14 cellular contexts compared by ENCODE assay signal in the genomic region with DNA sequence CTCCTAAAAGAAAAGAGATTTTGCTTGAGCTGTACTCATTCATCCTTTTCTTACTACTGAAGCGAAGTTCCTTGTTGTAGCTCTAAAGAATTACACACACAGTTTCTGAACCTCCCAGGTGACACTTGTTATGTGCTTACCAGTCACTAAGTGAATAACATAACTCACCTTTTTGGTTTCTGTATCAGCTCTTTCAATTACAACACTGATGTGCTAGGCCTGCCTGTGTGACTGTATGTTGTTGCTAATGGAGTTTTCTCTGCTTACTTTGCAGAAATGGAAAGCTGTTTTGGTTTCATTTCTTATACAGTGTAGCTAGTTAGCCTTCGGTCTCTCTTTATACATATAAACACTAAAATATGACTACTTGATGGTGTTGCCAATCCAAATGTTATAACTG.
DNase-seq lines count a peak whose midpoint lies in the region; ATAC-seq and TF ChIP-seq lines count a peak whose summit lies in the region.
"Had no signal": no experiment of that assay in that cellular context is flagged by ENCODE, and none has a peak within 500 bp of the region (broad histone marks: within the 10 kb centered on the region; RNA-seq: fewer than 3 reads in every experiment).

No MANE protein-coding gene starts in this region.

- H3K9ac ChIP-seq in OCI-LY3 (ENCODE audit: low read length), result peak overlapping the region; percentile 36

- no peaks in the 10 kb centered on the region for H4K20me1 ChIP-seq in OCI-LY3 (ENCODE audit: insufficient read depth, low read length)

- H3K27me3 Mint-ChIP-seq in activated T-helper 1 cell treated with anti-CD3 and anti-CD28 coated beads, Interleukin-12 subunit alpha, Interleukin-12 subunit beta, Interleukin-2, Interleukin-4 antibody, amounts not matched to agents 30 ng/mL and 10 ng/mL and 1 ng/mL, durations not matched to agents 14 hours and 24 hours and 36 hours (ENCODE audit: insufficient read depth), result no peaks in the 10 kb centered on the region
- H3K27me3 Mint-ChIP-seq: effector memory CD8-positive, alpha-beta T cell had no signal

- no peak overlapping the region for H3K27ac Mint-ChIP-seq in activated T-helper 1 cell treated with anti-CD3 and anti-CD28 coated beads, Interleukin-12 subunit alpha, Interleukin-12 subunit beta, Interleukin-2, Interleukin-4 antibody, amounts not matched to agents 30 ng/mL and 10 ng/mL and 1 ng/mL, durations not matched to agents 14 hours and 24 hours and 36 hours
- H3K27ac Mint-ChIP-seq: activated CD8-positive, alpha-beta T cell treated with anti-CD3 and anti-CD28 coated beads, Interleukin-2, amount 10 ng/mL, durations not matched to agents 7 days and 5 days; effector memory CD8-positive, alpha-beta T cell; stimulated activated effector memory CD8-positive, alpha-beta T cell treated with anti-CD3 and anti-CD28 coated beads, Interleukin-12 subunit alpha, Interleukin-12 subunit beta, amount 100 ng/mL, for 72 hours had no signal

- H3K36me3 Mint-ChIP-seq in activated T-helper 1 cell treated with anti-CD3 and anti-CD28 coated beads, Interleukin-12 subunit alpha, Interleukin-12 subunit beta, Interleukin-2, Interleukin-4 antibody, amounts not matched to agents 30 ng/mL and 10 ng/mL and 1 ng/mL, durations not matched to agents 14 hours and 24 hours and 36 hours (ENCODE audit: low read depth), result no peaks in the 10 kb centered on the region
- H3K36me3 Mint-ChIP-seq: stimulated activated effector memory CD8-positive, alpha-beta T cell treated with anti-CD3 and anti-CD28 coated beads, Interleukin-12 subunit alpha, Interleukin-12 subunit beta, amount 100 ng/mL, for 72 hours had no signal

- no peak overlapping the region for H3K4me3 ChIP-seq in GM12864 (ENCODE audit: low read depth, low read length)
- peak overlapping the region; percentile 58 for H3K4me3 ChIP-seq in OCI-LY3 (ENCODE audit: low read length)
- H3K4me3 ChIP-seq: vagina had no signal

- no peaks in the 10 kb centered on the region for H3K36me3 ChIP-seq in OCI-LY3 (replicated peaks; ENCODE audit: low read depth, low read length)
- H3K36me3 ChIP-seq: vagina had no signal

- H3K4me3 Mint-ChIP-seq in activated T-helper 1 cell treated with anti-CD3 and anti-CD28 coated beads, Interleukin-12 subunit alpha, Interleukin-12 subunit beta, Interleukin-2, Interleukin-4 antibody, amounts not matched to agents 30 ng/mL and 10 ng/mL and 1 ng/mL, durations not matched to agents 14 hours and 24 hours and 36 hours, result no peak overlapping the region
- H3K4me3 Mint-ChIP-seq: activated CD8-positive, alpha-beta T cell treated with anti-CD3 and anti-CD28 coated beads, Interleukin-2, amount 10 ng/mL, durations not matched to agents 7 days and 5 days; effector memory CD8-positive, alpha-beta T cell; stimulated activated effector memory CD8-positive, alpha-beta T cell treated with anti-CD3 and anti-CD28 coated beads, Interleukin-12 subunit alpha, Interleukin-12 subunit beta, amount 100 ng/mL, for 72 hours had no signal

- peaks cover 12% of the 10 kb centered on the region for H3K4me1 ChIP-seq in OCI-LY3 (ENCODE audit: low read length)
- H3K4me1 ChIP-seq: vagina had no signal

- DNase-seq in GM12864 (ENCODE audit: low read depth), result peak; percentile 3
- DNase-seq in activated T-helper 1 cell treated with anti-CD3 and anti-CD28 coated beads, Interleukin-12 subunit alpha, Interleukin-12 subunit beta, Interleukin-2, Interleukin-4 antibody, amounts not matched to agents 30 ng/mL and 10 ng/mL and 1 ng/mL, durations not matched to agents 14 hours and 24 hours and 36 hours (ENCODE audit: low spot score), result no peak
- no peak for DNase-seq in A172 (ENCODE audit: low spot score)
- no peak for DNase-seq in superior temporal gyrus (ENCODE audit: extremely low spot score)
- DNase-seq: activated CD8-positive, alpha-beta T cell treated with anti-CD3 and anti-CD28 coated beads, Interleukin-2, amount 10 ng/mL, durations not matched to agents 7 days and 5 days; effector memory CD8-positive, alpha-beta T cell; NCI-H1436; stimulated activated CD4-positive, alpha-beta T cell treated with anti-CD3 and anti-CD28 coated beads, Interleukin-4, amount 100 ng/mL, for 1 hour had no signal

- TF ChIP-seq CTCF in GM12864 (IDR thresholded peaks at IDR 0.05; ENCODE audit: low read depth, low read length, missing control alignments) (no peak), OCI-LY3 (IDR thresholded peaks at IDR 0.05; ENCODE audit: low read depth, low read length) (no peak)

- no peaks in the 10 kb centered on the region for H3K27me3 ChIP-seq in OCI-LY3 (ENCODE audit: low read depth, low read length)
- H3K27me3 ChIP-seq: vagina had no signal

- intact Hi-C loops in activated T-helper 1 cell treated with anti-CD3 and anti-CD28 coated beads, Interleukin-12 subunit alpha, Interleukin-12 subunit beta, Interleukin-2, Interleukin-4 antibody, amounts not matched to agents 30 ng/mL and 10 ng/mL and 1 ng/mL, durations not matched to agents 14 hours and 24 hours and 36 hours (cut with micrococcal nuclease), result no loop called here

- H3K4me1 Mint-ChIP-seq in activated T-helper 1 cell treated with anti-CD3 and anti-CD28 coated beads, Interleukin-12 subunit alpha, Interleukin-12 subunit beta, Interleukin-2, Interleukin-4 antibody, amounts not matched to agents 30 ng/mL and 10 ng/mL and 1 ng/mL, durations not matched to agents 14 hours and 24 hours and 36 hours (ENCODE audit: low read depth), result no peaks in the 10 kb centered on the region
- H3K4me1 Mint-ChIP-seq: stimulated activated effector memory CD8-positive, alpha-beta T cell treated with anti-CD3 and anti-CD28 coated beads, Interleukin-12 subunit alpha, Interleukin-12 subunit beta, amount 100 ng/mL, for 72 hours had no signal

- no peaks in the 10 kb centered on the region for H3K79me2 ChIP-seq in OCI-LY3 (ENCODE audit: low read length)

- peak overlapping the region; percentile 75 for H3K4me2 ChIP-seq in OCI-LY3 (ENCODE audit: low read length)

- peaks cover 13% of the 10 kb centered on the region for H3K9me3 Mint-ChIP-seq in activated T-helper 1 cell treated with anti-CD3 and anti-CD28 coated beads, Interleukin-12 subunit alpha, Interleukin-12 subunit beta, Interleukin-2, Interleukin-4 antibody, amounts not matched to agents 30 ng/mL and 10 ng/mL and 1 ng/mL, durations not matched to agents 14 hours and 24 hours and 36 hours

- no peaks in the 10 kb centered on the region for H3K9me3 ChIP-seq in OCI-LY3 (ENCODE audit: insufficient read depth, low read length)
- H3K9me3 ChIP-seq: vagina had no signal

- H3K27ac ChIP-seq in OCI-LY3 (ENCODE audit: low read length), result no peak overlapping the region
- H3K27ac ChIP-seq: vagina had no signal

- H2AFZ ChIP-seq in OCI-LY3 (ENCODE audit: low read depth, low read length), result peak overlapping the region; percentile 98

- peak; percentile 76 for ATAC-seq in GM19351 (IDR thresholded peaks at IDR 0.05; ENCODE audit: unreplicated experiment)
- peak; percentile 64 for ATAC-seq in HG02973 (IDR thresholded peaks at IDR 0.05; ENCODE audit: unreplicated experiment)
- ATAC-seq in HG02678 (IDR thresholded peaks at IDR 0.05; ENCODE audit: unreplicated experiment), result no peak
- ATAC-seq: activated CD8-positive, alpha-beta T cell treated with anti-CD3 and anti-CD28 coated beads, Interleukin-2, amount 10 ng/mL, durations not matched to agents 7 days and 5 days; effector memory CD8-positive, alpha-beta T cell; stimulated activated effector memory CD8-positive, alpha-beta T cell treated with anti-CD3 and anti-CD28 coated beads, Interleukin-12 subunit alpha, Interleukin-12 subunit beta, amount 100 ng/mL, for 72 hours had no signal
